ENCODE assay signal across 8 cellular contexts in genomic region chr6:96522469-96523009, GRCh38. TPM values are rescaled to one million over a fixed set of nuclear protein-coding genes. Genes with fewer than 3 reads are reported as not detected.
DNase-seq lines count a peak whose midpoint lies in the region; ATAC-seq and TF ChIP-seq lines count a peak whose summit lies in the region.

No MANE protein-coding gene starts in this region.

- H3K27ac ChIP-seq in A673 (ENCODE audit: low read depth, low read length, poor library complexity, severe bottlenecking) (peak overlapping the region; percentile 95), endodermal cell (ENCODE audit: low read depth, low read length) (peak overlapping the region; percentile 90)

- H3K4me1 Mint-ChIP-seq in endodermal cell = peaks cover 19% of the 10 kb centered on the region
- H3K4me1 Mint-ChIP-seq in naive thymus-derived CD8-positive, alpha-beta T cell = peaks cover 10 to 55% (median 31%) of the 10 kb centered on the region in 4 donors

- H3K9me3 ChIP-seq in A673 (ENCODE audit: low read depth, low read length, poor library complexity, severe bottlenecking) (no peaks in the 10 kb centered on the region), endodermal cell (ENCODE audit: control insufficient read depth, low read length) (no peaks in the 10 kb centered on the region)

- peak overlapping the region; percentile 84 for H3K4me3 ChIP-seq in A673 (ENCODE audit: low read depth, low read length, poor library complexity, severe bottlenecking)
- H3K4me3 ChIP-seq in endodermal cell (ENCODE audit: low read length) = peak overlapping the region; percentile 99

- peak; percentile 39 for ATAC-seq in GM18502 (IDR thresholded peaks at IDR 0.05; ENCODE audit: poor library complexity, unreplicated experiment)
- ATAC-seq in HG02943 (IDR thresholded peaks at IDR 0.05; ENCODE audit: low read depth, unreplicated experiment) = peak; percentile 26
- peak in 1 of 2 donors; percentile 15 for ATAC-seq in naive thymus-derived CD8-positive, alpha-beta T cell

- TSS peak; percentile 62 for BruUV-seq in A673 (replicated peaks; lab: Mats Ljungman, UMichigan)

- no peak for TF ChIP-seq CTCF in A673 (conservative IDR thresholded peaks at IDR 0.05; ENCODE audit: low read depth, low read length)
- TF ChIP-seq CTCF in endodermal cell (conservative IDR thresholded peaks at IDR 0.05) = no peak

- H3K27me3 ChIP-seq in A673 (replicated peaks; ENCODE audit: insufficient read depth, low read depth, low read length, poor library complexity) = no peaks in the 10 kb centered on the region
- no peaks in the 10 kb centered on the region for H3K27me3 ChIP-seq in endodermal cell (ENCODE audit: control insufficient read depth, insufficient read depth, low read length, poor library complexity, severe bottlenecking)

- CTCF ChIA-PET in A673 (lab: Charles Lee) = no interaction called here

- H3K36me3 ChIP-seq in A673 (ENCODE audit: insufficient read depth, low read length, poor library complexity, severe bottlenecking) (peaks cover 27% of the 10 kb centered on the region), endodermal cell (ENCODE audit: control insufficient read depth, insufficient read depth, low read length) (peaks cover 37% of the 10 kb centered on the region)

- intact Hi-C loops in A673 (cut with micrococcal nuclease; ENCODE audit: unreplicated experiment) = loop anchor here (10.0 kb wide), 1 partner anchor 372 kb away; the partner anchor contains the start of gene NDUFAF4
- intact Hi-C loops in head of caudate nucleus (cut with DNase I) = no loop called here

- H3K27ac Mint-ChIP-seq in endodermal cell = peak overlapping the region; percentile 99
- peak overlapping the region; percentile 99 to 100 (median 100) for H3K27ac Mint-ChIP-seq in naive thymus-derived CD8-positive, alpha-beta T cell

- peak overlapping the region; percentile 88 for H3K9ac ChIP-seq in endodermal cell (ENCODE audit: extremely low read depth, low read length, poor library complexity, severe bottlenecking)

- peaks cover 19% of the 10 kb centered on the region for H3K36me3 Mint-ChIP-seq in endodermal cell (ENCODE audit: low read depth)
- H3K36me3 Mint-ChIP-seq in naive thymus-derived CD8-positive, alpha-beta T cell = peaks cover 4 to 26% (median 6%) of the 10 kb centered on the region in 3 donors

- no peaks in the 10 kb centered on the region for H3K27me3 Mint-ChIP-seq in endodermal cell (ENCODE audit: insufficient read depth)
- H3K27me3 Mint-ChIP-seq in naive thymus-derived CD8-positive, alpha-beta T cell = no peaks in the 10 kb centered on the region

- POLR2A ChIA-PET in A673 (lab: Charles Lee; ENCODE audit: low non-redundant PET) = no interaction called here
- POLR2A ChIA-PET in naive thymus-derived CD8-positive, alpha-beta T cell (lab: Charles Lee) = interaction anchor here (0.8 to 4.3 kb wide), 7 partner anchors 8 to 945 kb away, joined by 3 to 40 read pairs (median 4); partner anchors contain the start of genes KLHL32 and MANEA

- no peaks in the 10 kb centered on the region for H3K9me3 Mint-ChIP-seq in endodermal cell
- H3K9me3 Mint-ChIP-seq in naive thymus-derived CD8-positive, alpha-beta T cell = no peaks in the 10 kb centered on the region

- 23 to 32% methylated on average over 4 to 5 of the region's 5 CpGs for WGBS in endodermal cell (ENCODE audit: insufficient coverage in 1 of 2, insufficient read length in 1 of 2), 2 experiments

- peak; percentile 39 for DNase-seq in A673 (ENCODE audit: low spot score)
- peak; percentile 48 for DNase-seq in RKO (ENCODE audit: low spot score)
- DNase-seq in endodermal cell = no peak
- peak in 2 of 10 donors; percentile 17 to 52 for DNase-seq in naive thymus-derived CD8-positive, alpha-beta T cell
- DNase-seq in NCI-H2029 treated with DMSO at 0.1 percent for 48 hours (lab: John Stamatoyannopoulos, UW) = no peak
- DNase-seq in head of caudate nucleus = no peak

- H3K4me3 Mint-ChIP-seq in endodermal cell = peak overlapping the region; percentile 99
- peak overlapping the region; percentile 97 to 100 (median 99) for H3K4me3 Mint-ChIP-seq in naive thymus-derived CD8-positive, alpha-beta T cell

- H3K4me1 ChIP-seq in A673 (ENCODE audit: insufficient read depth, low read length, poor library complexity, severe bottlenecking) (peaks cover 20% of the 10 kb centered on the region), endodermal cell (ENCODE audit: control insufficient read depth, insufficient read depth, low read length) (peaks cover 4% of the 10 kb centered on the region)

RNA-seq across cellular contexts. Expression of gene UFL1, which starts 0.9 kb away (rescaled TPM):
- total RNA-seq in A673 (2021) (19.6 and 25.0 TPM in 2 replicates), endodermal cell (10 to 100 TPM; 18.8 to 24.4 TPM)
- 29.4 TPM for polyA plus RNA-seq in endodermal cell (2013, experiment 1 of 2)
- 29.2 TPM for polyA plus RNA-seq in endodermal cell (2013, experiment 2 of 2)
- total RNA-seq in naive thymus-derived CD8-positive, alpha-beta T cell = 10 to 100 TPM; 37.3 to 40.2 TPM
- 10 to 100 TPM; 17.9 to 22.6 (median 21.1) TPM for polyA plus RNA-seq in naive thymus-derived CD8-positive, alpha-beta T cell

RNA-seq across cellular contexts. Expression of gene FHL5, which starts 40.4 kb away (rescaled TPM):
- total RNA-seq in A673 (2021) = 0.84 TPM in 1 of 2 replicates, not detected in the other
- not detected for total RNA-seq in endodermal cell
- polyA plus RNA-seq in endodermal cell (2013, experiment 1 of 2) = not detected
- polyA plus RNA-seq in endodermal cell (2013, experiment 2 of 2) = not detected
- not detected for total RNA-seq in naive thymus-derived CD8-positive, alpha-beta T cell
- not detected for polyA plus RNA-seq in naive thymus-derived CD8-positive, alpha-beta T cell

Comparison
In these comparisons a context has a peak if more than half of its experiments do, and no peak if none do; other contexts are left out.
1. DNase-seq: peak in A673 (single experiment) and RKO (single experiment); none in endodermal cell (single experiment), NCI-H2029 treated with DMSO at 0.1 percent for 48 hours (single experiment) and head of caudate nucleus (0 of 42).